8 cellular contexts compared by ENCODE assay signal in the genomic region with DNA sequence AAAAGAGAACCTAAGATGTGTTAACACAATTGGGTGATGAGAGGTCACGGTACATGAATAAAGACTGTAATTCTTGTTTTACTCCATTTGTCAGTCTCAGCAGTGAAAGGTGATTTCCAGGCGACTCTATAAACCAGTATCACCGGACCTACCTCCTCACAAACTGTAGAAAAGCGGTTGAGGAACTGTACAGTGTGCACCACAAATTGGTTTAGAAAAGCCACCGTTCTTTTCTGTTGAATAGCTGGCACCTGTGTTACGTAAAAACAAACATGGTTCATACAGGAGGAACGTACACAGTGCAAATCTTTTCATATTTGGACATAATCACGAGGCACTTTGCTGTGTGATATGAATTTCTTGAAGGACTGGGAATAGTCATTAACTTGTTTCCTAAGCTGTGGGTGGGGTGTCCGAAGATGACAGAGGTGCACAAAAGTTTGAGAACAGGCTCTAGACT. TPM values are rescaled to one million over a fixed set of nuclear protein-coding genes. Genes with fewer than 3 reads are reported as not detected.
DNase-seq lines count a peak whose midpoint lies in the region; ATAC-seq, FAIRE-seq and TF ChIP-seq lines count a peak whose summit lies in the region.

No MANE protein-coding gene starts in this region.

- TF ChIP-seq CTCF in RWPE2 (IDR thresholded peaks at IDR 0.05; ENCODE audit: poor library complexity, severe bottlenecking) (no peak), endothelial cell of umbilical vein (IDR thresholded peaks at IDR 0.05; ENCODE audit: extremely low read depth in 1 of 2, insufficient read depth in 1 of 2, low read depth in 1 of 2, low read length in 2 of 2) (no peak)

- POLR2A ChIA-PET in endothelial cell of umbilical vein (lab: Charles Lee) = no interaction called here
- POLR2A ChIA-PET in naive thymus-derived CD8-positive, alpha-beta T cell (lab: Charles Lee) = interaction anchor here (0.6 to 1.5 kb wide), 4 partner anchors 11 to 653 kb away, joined by 3 to 8 read pairs (median 3); a partner anchor contains a TSS

- no TSS peak for BruUV-seq in endothelial cell of umbilical vein (replicated peaks; lab: Mats Ljungman, UMichigan)

- peak overlapping the region; percentile 74 for H3K4me3 ChIP-seq in RWPE2 (ENCODE audit: severe bottlenecking)
- peak overlapping the region; percentile 66 to 94 (median 85) for H3K4me3 ChIP-seq in endothelial cell of umbilical vein (replicated peaks in 1 of 3; ENCODE audit: insufficient read depth in 1 of 3, low read depth in 1 of 3, low read length in 3 of 3)

- TF ChIP-seq POLR2A in endothelial cell of umbilical vein (IDR thresholded peaks at IDR 0.05; ENCODE audit: low read depth, low read length) = no peak

- H3K36me3 Mint-ChIP-seq in naive thymus-derived CD8-positive, alpha-beta T cell = peaks cover 10 to 39% (median 28%) of the 10 kb centered on the region in 3 donors

- peak overlapping the region; percentile 95 for H2AFZ ChIP-seq in endothelial cell of umbilical vein (ENCODE audit: low read depth, low read length)

- H3K27me3 Mint-ChIP-seq in naive thymus-derived CD8-positive, alpha-beta T cell = peaks cover 2 to 11% (median 5%) of the 10 kb centered on the region in 5 donors

- CTCF ChIA-PET in endothelial cell of umbilical vein (lab: Charles Lee) = interaction anchor here (0.6 to 1.6 kb wide), 4 partner anchors 34 to 1393 kb away, joined by 3 to 7 read pairs (median 4); no protein-coding TSS in a partner anchor

- no peak for FAIRE-seq in endothelial cell of umbilical vein (lab: Jason Lieb, UNC)

- no peaks in the 10 kb centered on the region for H3K9me1 ChIP-seq in endothelial cell of umbilical vein (replicated peaks; ENCODE audit: control insufficient read depth, extremely low read depth, insufficient read depth, low read length)

- dilution Hi-C loops in endothelial cell of umbilical vein (cut with MboI; ENCODE audit: extremely low pct_ligation_motif_present, low sequenced_read_pairs) = no loop called here

- peak overlapping the region; percentile 87 for H3K9ac ChIP-seq in endothelial cell of umbilical vein (replicated peaks; ENCODE audit: extremely low read depth, insufficient read depth, low read length)

- H3K36me3 ChIP-seq in RWPE2 (ENCODE audit: low read depth) (peaks cover 33% of the 10 kb centered on the region), endothelial cell of umbilical vein (ENCODE audit: control insufficient read depth in 2 of 2, extremely low read depth in 1 of 2, insufficient read depth in 2 of 2, low read length in 2 of 2) (no peaks in the 10 kb centered on the region)

- H3K9me3 Mint-ChIP-seq in naive thymus-derived CD8-positive, alpha-beta T cell = no peaks in the 10 kb centered on the region

- peak overlapping the region; percentile 12 for H3K27ac ChIP-seq in RWPE2 (ENCODE audit: poor library complexity, severe bottlenecking)
- H3K27ac ChIP-seq in endothelial cell of umbilical vein (ENCODE audit: insufficient read depth, low read depth, low read length) = peak overlapping the region; percentile 68

- H4K20me1 ChIP-seq in endothelial cell of umbilical vein (replicated peaks; ENCODE audit: control insufficient read depth, extremely low read depth, insufficient read depth, low read length) = no peaks in the 10 kb centered on the region

- peak overlapping the region; percentile 91 to 99 (median 96) for H3K4me3 Mint-ChIP-seq in naive thymus-derived CD8-positive, alpha-beta T cell

- peak; percentile 29 to 31 for ATAC-seq in activated CD4-positive, CD25-positive, alpha-beta regulatory T cell treated with anti-CD3 and anti-CD28 coated beads, Interleukin-2, amount 50 U/mL, for 24 hours
- ATAC-seq in HG02840 (IDR thresholded peaks at IDR 0.05; ENCODE audit: low FRiP score, unreplicated experiment) (peak; percentile 30), RWPE2 (ENCODE audit: low read depth) (peak; percentile 14)
- ATAC-seq in naive thymus-derived CD8-positive, alpha-beta T cell = peak; percentile 11 to 54

- peaks cover 18 to 54% (median 49%) of the 10 kb centered on the region in 4 donors for H3K4me1 Mint-ChIP-seq in naive thymus-derived CD8-positive, alpha-beta T cell

- H3K79me2 ChIP-seq in endothelial cell of umbilical vein (ENCODE audit: control insufficient read depth, insufficient read depth, low read length) = no peaks in the 10 kb centered on the region

- H3K4me1 ChIP-seq in RWPE2 (ENCODE audit: insufficient read depth, poor library complexity, severe bottlenecking) = no peaks in the 10 kb centered on the region
- H3K4me1 ChIP-seq in endothelial cell of umbilical vein (ENCODE audit: control insufficient read depth, extremely low read depth, insufficient read depth, low read length) = peaks cover 6% of the 10 kb centered on the region

- peak overlapping the region; percentile 70 for H3K4me2 ChIP-seq in endothelial cell of umbilical vein (ENCODE audit: insufficient read depth, low read length)

- peak overlapping the region; percentile 93 to 99 (median 97) for H3K27ac Mint-ChIP-seq in naive thymus-derived CD8-positive, alpha-beta T cell

- intact Hi-C loops in endothelial cell of umbilical vein (cut with micrococcal nuclease) = loop anchor here (5.0 to 10.0 kb wide), 2 partner anchors 184 to 1856 kb away; a partner anchor contains a TSS

- H3K27me3 ChIP-seq in RWPE2 (ENCODE audit: insufficient read depth, poor library complexity, severe bottlenecking) = no peaks in the 10 kb centered on the region
- H3K27me3 ChIP-seq in endothelial cell of umbilical vein (ENCODE audit: control insufficient read depth in 2 of 2, insufficient read depth in 2 of 2, low read length in 2 of 2) = no peaks in the 10 kb centered on the region

- H3K9me3 ChIP-seq in RWPE2 (ENCODE audit: severe bottlenecking) (no peaks in the 10 kb centered on the region), endothelial cell of umbilical vein (replicated peaks; ENCODE audit: control insufficient read depth, insufficient read depth, low read length) (no peaks in the 10 kb centered on the region)

- no peak for DNase-seq in activated CD4-positive, CD25-positive, alpha-beta regulatory T cell treated with anti-CD3 and anti-CD28 coated beads, Interleukin-2, amount 50 U/mL, for 72 hours
- DNase-seq in RWPE2 (ENCODE audit: low spot score) (no peak), endothelial cell of umbilical vein (ENCODE audit: low read depth, low spot score) (peak; percentile 44), NCI-H1105 (lab: John Stamatoyannopoulos, UW) (no peak), UCSD-AML1 (lab: John Stamatoyannopoulos, UW; ENCODE audit: unreplicated experiment) (no peak)
- DNase-seq in naive thymus-derived CD8-positive, alpha-beta T cell = peak in 7 of 10 donors; percentile 7 to 43 (median 16)

TF ChIP-seq in endothelial cell of umbilical vein, 7 proteins besides CTCF, POLR2A, EP300 and RAD21:
- TF ChIP-seq EZH2 (IDR thresholded peaks at IDR 0.05; ENCODE audit: borderline replicate concordance, low read depth, low read length, severe bottlenecking) (no peak), GATA2 (IDR thresholded peaks at IDR 0.05; ENCODE audit: insufficient read depth, insufficient read length, low read depth, low read length) (no peak), JUN (IDR thresholded peaks at IDR 0.05; ENCODE audit: borderline replicate concordance, insufficient read depth, insufficient read length, low read depth) (no peak), POLR2AphosphoS5 (IDR thresholded peaks at IDR 0.05; ENCODE audit: insufficient read depth, low read depth, low read length) (no peak), MYC (IDR thresholded peaks at IDR 0.05; ENCODE audit: low read depth, low read length) (no peak), FOS (IDR thresholded peaks at IDR 0.05; ENCODE audit: borderline replicate concordance, insufficient read depth, low read length) (no peak)
- TF ChIP-seq, protein P1, sequence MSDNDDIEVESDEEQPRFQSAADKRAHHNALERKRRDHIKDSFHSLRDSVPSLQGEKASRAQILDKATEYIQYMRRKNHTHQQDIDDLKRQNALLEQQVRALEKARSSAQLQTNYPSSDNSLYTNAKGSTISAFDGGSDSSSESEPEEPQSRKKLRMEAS (IDR thresholded peaks at IDR 0.05; ENCODE audit: insufficient read depth, insufficient read length) = no peak
TF ChIP-seq in endothelial cell of umbilical vein: peak in this region for 0.

RNA-seq across cellular contexts. Expression of a gene that starts 0.7 kb away (rescaled TPM):
- total RNA-seq in endothelial cell of umbilical vein = 26.1 and 27.8 TPM in 2 replicates
- polyA plus RNA-seq in endothelial cell of umbilical vein = 28.2 and 28.8 TPM in 2 replicates
- polyA plus RNA-seq in endothelial cell of umbilical vein (2011; cell fraction: cytosol; rRNA removed) = 46.9 and 47.4 TPM in 2 replicates
- polyA plus RNA-seq in endothelial cell of umbilical vein (2011; cell fraction: nucleus; rRNA removed) = 27.1 and 29.2 TPM in 2 replicates
- polyA plus RNA-seq in endothelial cell of umbilical vein (2012) = 27.4 and 28.2 TPM in 2 replicates
- polyA minus RNA-seq in endothelial cell of umbilical vein = 21.0 and 21.2 TPM in 2 replicates
- polyA minus RNA-seq in endothelial cell of umbilical vein (2011; cell fraction: cytosol; rRNA and poly(A)+ RNA removed) = 9.8 TPM
- 19.2 and 23.9 TPM in 2 replicates for polyA minus RNA-seq in endothelial cell of umbilical vein (2011; cell fraction: nucleus; rRNA and poly(A)+ RNA removed)
- total RNA-seq in naive thymus-derived CD8-positive, alpha-beta T cell = 10 to 100 TPM; 54.3 to 57.0 TPM
- polyA plus RNA-seq in naive thymus-derived CD8-positive, alpha-beta T cell = 10 to 100 TPM; 89.3 to 97.2 (median 93.4) TPM

RNA-seq across cellular contexts. Expression of a gene that starts 58.8 kb away (rescaled TPM):
- total RNA-seq in endothelial cell of umbilical vein = 41.3 and 46.8 TPM in 2 replicates
- 20.1 and 25.0 TPM in 2 replicates for polyA plus RNA-seq in endothelial cell of umbilical vein
- 37.6 and 43.5 TPM in 2 replicates for polyA plus RNA-seq in endothelial cell of umbilical vein (2011; cell fraction: cytosol; rRNA removed)
- polyA plus RNA-seq in endothelial cell of umbilical vein (2011; cell fraction: nucleus; rRNA removed) = 24.2 and 32.7 TPM in 2 replicates
- 36.3 and 64.0 TPM in 2 replicates for polyA plus RNA-seq in endothelial cell of umbilical vein (2012)
- 11.2 and 16.5 TPM in 2 replicates for polyA minus RNA-seq in endothelial cell of umbilical vein
- polyA minus RNA-seq in endothelial cell of umbilical vein (2011; cell fraction: cytosol; rRNA and poly(A)+ RNA removed) = 27.2 TPM
- polyA minus RNA-seq in endothelial cell of umbilical vein (2011; cell fraction: nucleus; rRNA and poly(A)+ RNA removed) = 9.2 and 14.2 TPM in 2 replicates
- total RNA-seq in naive thymus-derived CD8-positive, alpha-beta T cell = 10 to 100 TPM; 20.4 to 20.5 TPM
- polyA plus RNA-seq in naive thymus-derived CD8-positive, alpha-beta T cell = 10 to 100 TPM; 23.0 to 34.4 (median 23.8) TPM

RNA-seq across cellular contexts. Expression of a gene that starts 58.9 kb away (rescaled TPM):
- total RNA-seq in endothelial cell of umbilical vein = 19.0 and 19.6 TPM in 2 replicates
- 2.6 and 4.2 TPM in 2 replicates for polyA plus RNA-seq in endothelial cell of umbilical vein
- polyA plus RNA-seq in endothelial cell of umbilical vein (2011; cell fraction: cytosol; rRNA removed) = 5.7 and 6.1 TPM in 2 replicates
- 9.2 and 16.9 TPM in 2 replicates for polyA plus RNA-seq in endothelial cell of umbilical vein (2011; cell fraction: nucleus; rRNA removed)
- polyA plus RNA-seq in endothelial cell of umbilical vein (2012) = 7.7 and 19.8 TPM in 2 replicates
- polyA minus RNA-seq in endothelial cell of umbilical vein = 9.3 and 11.9 TPM in 2 replicates
- polyA minus RNA-seq in endothelial cell of umbilical vein (2011; cell fraction: cytosol; rRNA and poly(A)+ RNA removed) = 12.9 TPM
- polyA minus RNA-seq in endothelial cell of umbilical vein (2011; cell fraction: nucleus; rRNA and poly(A)+ RNA removed) = 20.6 and 44.3 TPM in 2 replicates
- 1 to 10 TPM; 1.3 to 1.8 TPM for total RNA-seq in naive thymus-derived CD8-positive, alpha-beta T cell
- polyA plus RNA-seq in naive thymus-derived CD8-positive, alpha-beta T cell = 1 to 10 TPM; 1.2 to 2.1 (median 1.9) TPM

Comparison
In these comparisons a context has a peak if more than half of its experiments do, and no peak if none do; other contexts are left out.
1. DNase-seq: peak in endothelial cell of umbilical vein (single experiment) and naive thymus-derived CD8-positive, alpha-beta T cell (7 of 10); none in activated CD4-positive, CD25-positive, alpha-beta regulatory T cell treated with anti-CD3 and anti-CD28 coated beads, Interleukin-2, amount 50 U/mL, for 72 hours (single experiment), RWPE2 (single experiment), NCI-H1105 (single experiment) and UCSD-AML1 (single experiment).
2. Peak in every context shown above with its lines, with median percentiles within 50 percentile points of each other: ATAC-seq.